In genomic region chr7:55099086-55099831, GRCh38 we compare ENCODE assay signal across 11 cellular contexts.
DNase-seq lines count a peak whose midpoint lies in the region; ATAC-seq and TF ChIP-seq lines count a peak whose summit lies in the region.
"Had no signal": no experiment of that assay in that cellular context is flagged by ENCODE, and none has a peak within 500 bp of the region (broad histone marks: within the 10 kb centered on the region; RNA-seq: fewer than 3 reads in every experiment).

No MANE protein-coding gene starts in this region.

- WGBS in heart right ventricle, 2 donors = 75 to 76% methylated on average over 9 of the region's 9 CpGs

- intact Hi-C loops in heart right ventricle (cut with DNase I) = loop anchor here in 1 of 10 donors (5.0 kb wide), 1 partner anchor 33 kb away; no protein-coding TSS in a partner anchor

- H3K36me3 ChIP-seq in BLaER1 (no peaks in the 10 kb centered on the region), heart right ventricle (no peaks in the 10 kb centered on the region)

- H3K4me1 ChIP-seq in BLaER1 = peaks cover 22% of the 10 kb centered on the region
- peaks cover 8 to 71% (median 32%) of the 10 kb centered on the region in 9 donors for H3K4me1 ChIP-seq in heart right ventricle

- H3K27me3 ChIP-seq in BLaER1 (no peaks in the 10 kb centered on the region; the same call in 1 of the 2 replicates), heart right ventricle (no peaks in the 10 kb centered on the region)

- ATAC-seq in heart right ventricle (peak in 6 of 8 donors; percentile 20 to 61 (median 32)), GM21447 (IDR thresholded peaks at IDR 0.05; ENCODE audit: unreplicated experiment) (no peak), HG02870 (IDR thresholded peaks at IDR 0.05; ENCODE audit: unreplicated experiment) (no peak), HG03280 (IDR thresholded peaks at IDR 0.05; ENCODE audit: unreplicated experiment) (no peak)
- ATAC-seq: GM12878 had no signal

- TF ChIP-seq CTCF in heart right ventricle (IDR thresholded peaks at IDR 0.05) = no peak
- no peak for TF ChIP-seq CTCF in retinal pigment epithelial cell (conservative IDR thresholded peaks at IDR 0.05; ENCODE audit: low read depth, low read length)

- H3K9ac ChIP-seq in BLaER1 = no peak overlapping the region

- H3K4me3 ChIP-seq in BLaER1 (no peak overlapping the region), heart right ventricle (no peak overlapping the region), retinal pigment epithelial cell (ENCODE audit: low read length) (no peak overlapping the region)
- H3K4me3 ChIP-seq: GM12878 had no signal

- H4K20me1 ChIP-seq in BLaER1 = no peaks in the 10 kb centered on the region; the same call in 1 of the 2 replicates

- DNase-seq in astrocyte of the hippocampus (ENCODE audit: low read depth, low spot score) = peak; percentile 49
- peak in 1 of 2 donors; percentile 46 for DNase-seq in heart right ventricle
- DNase-seq in retinal pigment epithelial cell (ENCODE audit: low read depth) = peak; percentile 46
- DNase-seq in NCI-H510A treated with DMSO at 0.1 percent for 48 hours (lab: John Stamatoyannopoulos, UW) = no peak
- DNase-seq: dermis blood vessel endothelial cell, T1000 had no signal

- no peak overlapping the region for H3K27ac ChIP-seq in BLaER1
- peak overlapping the region in 9 of 10 donors; percentile 50 to 87 (median 73) for H3K27ac ChIP-seq in heart right ventricle

- H3K4me2 ChIP-seq in BLaER1 = peak overlapping the region; percentile 71

- H3K9me3 ChIP-seq in BLaER1 (no peaks in the 10 kb centered on the region), heart right ventricle (no peaks in the 10 kb centered on the region)

Comparison
In these comparisons a context has a peak if more than half of its experiments do, and no peak if none do; other contexts are left out.
1. ATAC-seq: peak in heart right ventricle (6 of 8); none in GM21447 (single experiment), HG02870 (single experiment) and HG03280 (single experiment).